9 cellular contexts compared by ENCODE assay signal in genomic region chr15:99682455-99682854, GRCh38. TPM values are rescaled to one million over a fixed set of nuclear protein-coding genes. Genes with fewer than 3 reads are reported as not detected.
DNase-seq lines count a peak whose midpoint lies in the region; ATAC-seq, FAIRE-seq and TF ChIP-seq lines count a peak whose summit lies in the region.
"Had no signal": no experiment of that assay in that cellular context is flagged by ENCODE, and none has a peak within 500 bp of the region (broad histone marks: within the 10 kb centered on the region; RNA-seq: fewer than 3 reads in every experiment).

No MANE protein-coding gene starts in this region.

- H4K20me1 ChIP-seq in DOHH2 (ENCODE audit: control insufficient read depth, insufficient read depth, low read depth, low read length): no peaks in the 10 kb centered on the region
- H4K20me1 ChIP-seq in endothelial cell of umbilical vein (replicated peaks; ENCODE audit: control insufficient read depth, extremely low read depth, insufficient read depth, low read length): no peaks in the 10 kb centered on the region
- H4K20me1 ChIP-seq in osteoblast (ENCODE audit: insufficient read depth, low read length): no peaks in the 10 kb centered on the region

- dilution Hi-C loops in endothelial cell of umbilical vein (cut with MboI; ENCODE audit: extremely low pct_ligation_motif_present, low sequenced_read_pairs): no loop called here

- H3K9me3 ChIP-seq in DOHH2 (ENCODE audit: control insufficient read depth, insufficient read depth, low read length) (peaks cover 12% of the 10 kb centered on the region; the same call in 1 of the 2 replicates), endothelial cell of umbilical vein (replicated peaks; ENCODE audit: control insufficient read depth, insufficient read depth, low read length) (no peaks in the 10 kb centered on the region), osteoblast (ENCODE audit: low read depth, low read length) (no peaks in the 10 kb centered on the region)

- H3K36me3 ChIP-seq in DOHH2 (ENCODE audit: control insufficient read depth, low read length) (peaks cover 79% of the 10 kb centered on the region), endothelial cell of umbilical vein (ENCODE audit: control insufficient read depth in 2 of 2, extremely low read depth in 1 of 2, insufficient read depth in 2 of 2, low read length in 2 of 2) (peaks cover 0 to 3% of the 10 kb centered on the region in 2 experiments), osteoblast (ENCODE audit: insufficient read depth, low read length) (peaks cover 24% of the 10 kb centered on the region)

- peak; percentile 21 for FAIRE-seq in endothelial cell of umbilical vein (lab: Jason Lieb, UNC)

- no peak overlapping the region for H2AFZ ChIP-seq in endothelial cell of umbilical vein (ENCODE audit: low read depth, low read length)
- no peak overlapping the region for H2AFZ ChIP-seq in osteoblast (ENCODE audit: low read length)

- intact Hi-C loops in endothelial cell of umbilical vein (cut with micrococcal nuclease): loop anchor here (2.0 to 5.0 kb wide), 2 partner anchors 228 to 340 kb away; no protein-coding TSS in a partner anchor

- H3K4me3 ChIP-seq in DOHH2 (ENCODE audit: low read length) (peak overlapping the region; percentile 31), endothelial cell of umbilical vein (replicated peaks in 1 of 3; ENCODE audit: insufficient read depth in 1 of 3, low read depth in 1 of 3, low read length in 3 of 3) (peak overlapping the region in 1 of 3 experiments; percentile 41), osteoblast (ENCODE audit: insufficient read depth, low read length) (no peak overlapping the region)
- H3K4me3 ChIP-seq: SJCRH30 had no signal

- peak overlapping the region; percentile 86 for H3K9ac ChIP-seq in endothelial cell of umbilical vein (replicated peaks; ENCODE audit: extremely low read depth, insufficient read depth, low read length)

- CTCF ChIA-PET in endothelial cell of umbilical vein (lab: Charles Lee): interaction anchor here (0.6 to 3.2 kb wide), 13 partner anchors 8 to 409 kb away, joined by 3 to 56 read pairs (median 4); no protein-coding TSS in a partner anchor

- no peaks in the 10 kb centered on the region for H3K9me2 ChIP-seq in DOHH2 (replicated peaks; ENCODE audit: control insufficient read depth, low read length)

- TSS peak; percentile 95 for BruUV-seq in endothelial cell of umbilical vein (replicated peaks; lab: Mats Ljungman, UMichigan)

- peak overlapping the region; percentile 61 for H3K27ac ChIP-seq in DOHH2 (ENCODE audit: low read depth, low read length)
- H3K27ac ChIP-seq in endothelial cell of umbilical vein (ENCODE audit: insufficient read depth, low read depth, low read length): peak overlapping the region; percentile 95
- peak overlapping the region; percentile 60 for H3K27ac ChIP-seq in osteoblast (ENCODE audit: low read depth, low read length)
- H3K27ac ChIP-seq: SJCRH30 had no signal

- peaks cover 27% of the 10 kb centered on the region for H3F3A ChIP-seq in DOHH2 (ENCODE audit: control insufficient read depth, insufficient read depth)

- H3K27me3 ChIP-seq in DOHH2 (ENCODE audit: control insufficient read depth, low read length) (no peaks in the 10 kb centered on the region), endothelial cell of umbilical vein (ENCODE audit: control insufficient read depth in 2 of 2, insufficient read depth in 2 of 2, low read length in 2 of 2) (no peaks in the 10 kb centered on the region), osteoblast (ENCODE audit: insufficient read depth, low read length) (no peaks in the 10 kb centered on the region)
- H3K27me3 ChIP-seq: SJCRH30 had no signal

- TF ChIP-seq CTCF in DOHH2 (IDR thresholded peaks at IDR 0.05; ENCODE audit: low read depth, low read length, poor library complexity, severe bottlenecking) (no peak), endothelial cell of umbilical vein (IDR thresholded peaks at IDR 0.05; ENCODE audit: extremely low read depth in 1 of 2, insufficient read depth in 1 of 2, low read depth in 1 of 2, low read length in 2 of 2) (no peak), osteoblast (IDR thresholded peaks at IDR 0.05; ENCODE audit: extremely low read depth, low read depth, low read length) (no peak)

- peak overlapping the region; percentile 59 for H3K4me2 ChIP-seq in DOHH2 (ENCODE audit: low read length)
- peak overlapping the region; percentile 88 for H3K4me2 ChIP-seq in endothelial cell of umbilical vein (ENCODE audit: insufficient read depth, low read length)
- H3K4me2 ChIP-seq in osteoblast (ENCODE audit: insufficient read depth, low read length): no peak overlapping the region

- DNase-seq in NCI-H446 treated with DMSO at 0.1 percent for 48 hours (lab: John Stamatoyannopoulos, UW): peak; percentile 63
- peak; percentile 94 for DNase-seq in endothelial cell of umbilical vein (ENCODE audit: low read depth, low spot score)
- peak; percentile 30 for DNase-seq in osteoblast (ENCODE audit: insufficient read length, low spot score, missing footprints)
- no peak for DNase-seq in iPS-NIHi7 (ENCODE audit: extremely low spot score)
- no peak for DNase-seq in iPS-NIHi11 (ENCODE audit: low spot score)
- no peak for DNase-seq in activated effector memory CD4-positive, alpha-beta T cell treated with Interleukin-2 at 50 U/mL for 16 hours

- H3K4me1 ChIP-seq in DOHH2 (ENCODE audit: control insufficient read depth, low read length) (peaks cover 27% of the 10 kb centered on the region), endothelial cell of umbilical vein (ENCODE audit: control insufficient read depth, extremely low read depth, insufficient read depth, low read length) (peaks cover 23% of the 10 kb centered on the region), osteoblast (ENCODE audit: insufficient read depth, low read length) (peaks cover 10% of the 10 kb centered on the region)

- H3K79me2 ChIP-seq in DOHH2 (ENCODE audit: control insufficient read depth, low read length): peaks cover 32% of the 10 kb centered on the region
- peaks cover 5% of the 10 kb centered on the region for H3K79me2 ChIP-seq in endothelial cell of umbilical vein (ENCODE audit: control insufficient read depth, insufficient read depth, low read length)
- H3K79me2 ChIP-seq in osteoblast (ENCODE audit: insufficient read depth, low read length): peaks cover 22% of the 10 kb centered on the region

- no peak for TF ChIP-seq POLR2A in endothelial cell of umbilical vein (IDR thresholded peaks at IDR 0.05; ENCODE audit: low read depth, low read length)

- H3K9me1 ChIP-seq in endothelial cell of umbilical vein (replicated peaks; ENCODE audit: control insufficient read depth, extremely low read depth, insufficient read depth, low read length): no peaks in the 10 kb centered on the region

- POLR2A ChIA-PET in endothelial cell of umbilical vein (lab: Charles Lee): interaction anchor here (1.0 kb wide), 1 partner anchor 10 kb away, joined by 3 read pairs; no protein-coding TSS in a partner anchor

- ATAC-seq in HG02588 (IDR thresholded peaks at IDR 0.05; ENCODE audit: unreplicated experiment): no peak

TF ChIP-seq in endothelial cell of umbilical vein, 7 proteins besides CTCF, POLR2A, EP300 and RAD21:
- no peak for TF ChIP-seq GATA2 (IDR thresholded peaks at IDR 0.05; ENCODE audit: insufficient read depth, insufficient read length, low read depth, low read length)
- no peak for TF ChIP-seq MYC (IDR thresholded peaks at IDR 0.05; ENCODE audit: low read depth, low read length)
- peak; percentile 43 for TF ChIP-seq JUN (IDR thresholded peaks at IDR 0.05; ENCODE audit: borderline replicate concordance, insufficient read depth, insufficient read length, low read depth)
TF ChIP-seq in endothelial cell of umbilical vein: peak in this region for 1.

RNA-seq across cellular contexts. Expression of gene LYSMD4, which starts 50.8 kb away (rescaled TPM):
- 7.0 and 8.4 TPM in 2 replicates for total RNA-seq in endothelial cell of umbilical vein
- polyA plus RNA-seq in endothelial cell of umbilical vein: 6.9 and 7.1 TPM in 2 replicates
- polyA plus RNA-seq in endothelial cell of umbilical vein (2011; cell fraction: cytosol; rRNA removed): 5.1 and 6.4 TPM in 2 replicates
- polyA plus RNA-seq in endothelial cell of umbilical vein (2011; cell fraction: nucleus; rRNA removed): 15.1 and 16.9 TPM in 2 replicates
- polyA plus RNA-seq in endothelial cell of umbilical vein (2012): 4.2 and 7.1 TPM in 2 replicates
- polyA minus RNA-seq in endothelial cell of umbilical vein: 6.5 and 8.5 TPM in 2 replicates
- polyA minus RNA-seq in endothelial cell of umbilical vein (2011; cell fraction: cytosol; rRNA and poly(A)+ RNA removed): 4.9 TPM
- polyA minus RNA-seq in endothelial cell of umbilical vein (2011; cell fraction: nucleus; rRNA and poly(A)+ RNA removed): 5.0 and 6.2 TPM in 2 replicates
- 8.7 and 11.2 TPM in 2 replicates for total RNA-seq in osteoblast

Comparison
In these comparisons a context has a peak if more than half of its experiments do, and no peak if none do; other contexts are left out.
1. DNase-seq: peak in NCI-H446 treated with DMSO at 0.1 percent for 48 hours (single experiment), endothelial cell of umbilical vein (single experiment) and osteoblast (single experiment); none in iPS-NIHi7 (single experiment), iPS-NIHi11 (single experiment) and activated effector memory CD4-positive, alpha-beta T cell treated with Interleukin-2 at 50 U/mL for 16 hours (single experiment).
2. Peak in every context shown above with its lines, with median percentiles within 50 percentile points of each other: H3K27ac ChIP-seq.